ENCODE assay signal across 10 cellular contexts in the genomic region with DNA sequence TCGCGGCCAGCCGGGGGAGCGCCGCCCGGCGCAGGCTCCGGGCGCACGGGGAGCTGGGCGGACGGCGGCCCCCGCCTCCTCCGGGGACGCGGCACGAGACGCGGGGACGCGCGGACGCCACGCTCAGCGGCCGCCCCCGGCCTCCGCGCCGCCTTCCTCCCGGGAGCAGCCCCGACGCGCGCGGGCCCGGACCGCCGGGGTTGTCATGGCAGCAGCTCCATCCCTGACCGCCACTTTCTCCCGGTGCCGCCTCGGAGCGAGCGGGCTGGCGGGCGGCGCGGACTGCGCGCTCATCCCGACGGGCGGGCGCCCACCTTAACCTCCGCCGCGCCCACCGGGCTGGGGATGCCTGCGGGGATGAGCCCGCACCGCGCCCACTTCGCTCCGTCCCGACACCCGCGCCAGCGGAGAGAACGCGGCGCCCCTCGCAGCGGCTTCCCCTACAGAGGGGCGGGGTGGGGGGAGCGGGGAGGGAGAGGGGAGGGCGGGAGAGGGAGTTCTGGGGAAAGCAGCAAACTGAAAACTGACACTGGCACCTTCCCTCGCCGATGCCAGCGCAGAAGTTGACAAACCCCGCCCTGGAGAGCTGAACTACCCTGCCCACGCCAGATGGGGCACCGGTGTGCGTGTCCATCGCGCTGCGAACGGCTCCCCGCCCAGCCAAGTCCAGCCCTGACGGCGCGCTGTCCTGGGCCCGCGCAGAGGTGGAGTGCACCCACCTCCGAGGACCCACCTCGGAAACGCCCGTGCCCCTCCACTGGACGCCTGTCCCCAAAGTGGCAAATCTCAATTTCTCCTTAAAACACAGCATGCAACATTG.
DNase-seq lines count a peak whose midpoint lies in the region; ATAC-seq and TF ChIP-seq lines count a peak whose summit lies in the region.
"Had no signal": no experiment of that assay in that cellular context is flagged by ENCODE, and none has a peak within 500 bp of the region (broad histone marks: within the 10 kb centered on the region; RNA-seq: fewer than 3 reads in every experiment).

No MANE protein-coding gene starts in this region.

- H3K36me3 ChIP-seq in RWPE2 (ENCODE audit: low read depth): no peaks in the 10 kb centered on the region
- no peaks in the 10 kb centered on the region for H3K36me3 ChIP-seq in hepatocyte (replicated peaks; ENCODE audit: insufficient read depth, low read depth)

- 1% methylated on average over 77 of the region's 100 CpGs for WGBS in hepatocyte (ENCODE audit: low lambda C conversion rate, missing lambda C conversion rate)

- H3K9me3 ChIP-seq in RWPE2 (ENCODE audit: severe bottlenecking) (no peaks in the 10 kb centered on the region), hepatocyte (ENCODE audit: low read depth) (no peaks in the 10 kb centered on the region)
- no peaks in the 10 kb centered on the region for H3K9me3 ChIP-seq in CD4-positive, alpha-beta T cell (ENCODE audit: control insufficient read depth, low read length)

- no peaks in the 10 kb centered on the region for H4K20me1 ChIP-seq in hepatocyte (ENCODE audit: insufficient read depth, poor library complexity, severe bottlenecking)

- H3K27ac ChIP-seq in RWPE2 (ENCODE audit: poor library complexity, severe bottlenecking) (no peak overlapping the region), hepatocyte (no peak overlapping the region)
- H3K27ac ChIP-seq in CD4-positive, alpha-beta T cell (ENCODE audit: low read depth, low read length): no peak overlapping the region

- ATAC-seq in RWPE2 (ENCODE audit: low read depth): no peak; the same call in 2 of the 3 replicates
- peak; percentile 41 for ATAC-seq in sciatic nerve
- no peak for ATAC-seq in CD4-positive, alpha-beta T cell (ENCODE audit: poor library complexity)

- no peaks in the 10 kb centered on the region for H3K4me1 ChIP-seq in RWPE2 (ENCODE audit: insufficient read depth, poor library complexity, severe bottlenecking)
- peaks cover 8% of the 10 kb centered on the region for H3K4me1 ChIP-seq in hepatocyte (ENCODE audit: insufficient read depth)

- no peaks in the 10 kb centered on the region for H3K9me2 ChIP-seq in hepatocyte (replicated peaks; ENCODE audit: insufficient read depth)

- H3K27me3 Mint-ChIP-seq in CD4-positive, alpha-beta T cell: peaks cover 65% of the 10 kb centered on the region

- H3K27ac Mint-ChIP-seq in CD4-positive, alpha-beta T cell: no peak overlapping the region

- CTCF ChIA-PET in CD4-positive, alpha-beta T cell (lab: Charles Lee): no interaction called here

- H3K4me3 ChIP-seq in RWPE2 (ENCODE audit: severe bottlenecking): peak overlapping the region; percentile 10
- H3K4me3 ChIP-seq in hepatocyte: peak overlapping the region; percentile 30

- intact Hi-C loops in sciatic nerve (cut with DNase I): no loop called here
- intact Hi-C loops in CD4-positive, alpha-beta T cell (cut with DNase I, micrococcal nuclease): loop anchor here in 1 of 2 experiments (10.0 kb wide), 1 partner anchor 669 kb away; no protein-coding TSS in a partner anchor

- H3K4me1 Mint-ChIP-seq in CD4-positive, alpha-beta T cell (ENCODE audit: low read depth): no peaks in the 10 kb centered on the region

- no peak overlapping the region for H3K4me3 Mint-ChIP-seq in CD4-positive, alpha-beta T cell

- no peaks in the 10 kb centered on the region for H3K79me2 ChIP-seq in hepatocyte

- POLR2A ChIA-PET in CD4-positive, alpha-beta T cell (lab: Charles Lee): no interaction called here

- H3K4me2 ChIP-seq in hepatocyte: peak overlapping the region; percentile 88

- peak in 2 of 3 experiments; percentile 80 to 83 for DNase-seq in NCI-H1417 (lab: John Stamatoyannopoulos, UW)
- DNase-seq in NCI-H1417 treated with DMSO at 0.1 percent for 48 hours (lab: John Stamatoyannopoulos, UW): no peak
- no peak for DNase-seq in RWPE2 (ENCODE audit: low spot score)
- DNase-seq in hepatocyte (ENCODE audit: low spot score): peak; percentile 26
- DNase-seq in sciatic nerve (ENCODE audit: low spot score): peak; percentile 58
- DNase-seq in NAMALWA (ENCODE audit: low spot score): no peak
- no peak for DNase-seq in CD4-positive, alpha-beta T cell
- no peak for DNase-seq in 8988T
- DNase-seq: activated CD4-positive, alpha-beta T cell treated with anti-CD3 and anti-CD28 coated beads for 1 hour; amniotic stem cell had no signal

- H2AFZ ChIP-seq in hepatocyte: no peak overlapping the region

- TF ChIP-seq CTCF in RWPE2 (IDR thresholded peaks at IDR 0.05; ENCODE audit: poor library complexity, severe bottlenecking): no peak
- TF ChIP-seq CTCF in hepatocyte (IDR thresholded peaks at IDR 0.05; ENCODE audit: poor library complexity): peak; percentile 11
- no peak for TF ChIP-seq CTCF in CD4-positive, alpha-beta T cell (IDR thresholded peaks at IDR 0.05)

- no peaks in the 10 kb centered on the region for H3K36me3 Mint-ChIP-seq in CD4-positive, alpha-beta T cell (ENCODE audit: low read depth)

- H3K27me3 ChIP-seq in RWPE2 (ENCODE audit: insufficient read depth, poor library complexity, severe bottlenecking): peaks cover 44% of the 10 kb centered on the region
- peaks cover 58% of the 10 kb centered on the region for H3K27me3 ChIP-seq in hepatocyte
- H3K27me3 ChIP-seq in CD4-positive, alpha-beta T cell (ENCODE audit: control insufficient read depth, insufficient read depth, low read length): peaks cover 13% of the 10 kb centered on the region

- no peaks in the 10 kb centered on the region for H3K9me3 Mint-ChIP-seq in CD4-positive, alpha-beta T cell

Comparison
In these comparisons a context has a peak if more than half of its experiments do, and no peak if none do; other contexts are left out.
1. DNase-seq: peak in NCI-H1417 (2 of 3), hepatocyte (single experiment) and sciatic nerve (single experiment); none in NCI-H1417 treated with DMSO at 0.1 percent for 48 hours (single experiment), RWPE2 (single experiment), NAMALWA (single experiment), CD4-positive, alpha-beta T cell (0 of 10) and 8988T (single experiment).